8 cellular contexts compared by ENCODE assay signal in genomic region chr14:69766984-69767368, GRCh38. TPM values are rescaled to one million over a fixed set of nuclear protein-coding genes. Genes with fewer than 3 reads are reported as not detected.
DNase-seq lines count a peak whose midpoint lies in the region; ATAC-seq, FAIRE-seq and TF ChIP-seq lines count a peak whose summit lies in the region.

SRSF5 (plus strand) TSS chr14:69767142; CDS start chr14:69768157, 1,015 bp downstream.

- TF ChIP-seq POLR2A in H54 (IDR thresholded peaks at IDR 0.05; ENCODE audit: low read depth, low read length) (peak; percentile 97), Raji (IDR thresholded peaks at IDR 0.05; ENCODE audit: insufficient read depth, low read depth, low read length) (peak; percentile 99)

- H3K9me2 ChIP-seq in Loucy (replicated peaks; ENCODE audit: low read depth, low read length), result no peaks in the 10 kb centered on the region

- peak within 1 kb of the TSS; percentile 100 for H3K4me3 Mint-ChIP-seq in natural killer cell

- DNase-seq in EL, result peak; percentile 97
- DNase-seq in H54 (ENCODE audit: insufficient read length, low spot score), result peak; percentile 63
- DNase-seq in activated T-helper 9 cell treated with anti-CD3 and anti-CD28 coated beads, Interleukin-2, amount 50 U/mL, for 16 hours (ENCODE audit: low read depth), result peak; percentile 91
- peak; percentile 98 for DNase-seq in fibroblast of peridontal ligament (ENCODE audit: extremely low read depth)
- peak; percentile 95 for DNase-seq in natural killer cell
- DNase-seq in stimulated activated naive CD4-positive, alpha-beta T cell treated with Interleukin-2 at 50 U/mL for 16 hours (lab: John Stamatoyannopoulos, UW), result peak; percentile 92

- TF ChIP-seq CTCF in Loucy (conservative IDR thresholded peaks at IDR 0.05; ENCODE audit: low read length) (no peak), natural killer cell (IDR thresholded peaks at IDR 0.05) (no peak)

- H3K9me3 ChIP-seq in Loucy (ENCODE audit: insufficient read depth, low read depth, low read length), result no peaks in the 10 kb centered on the region

- no peaks in the 10 kb centered on the region for H3K27me3 Mint-ChIP-seq in natural killer cell (ENCODE audit: low read depth in 2 of 2)

- peak within 1 kb of the TSS; percentile 92 for H2AFZ ChIP-seq in Loucy (ENCODE audit: low read length)

- H3K4me2 ChIP-seq in Loucy (ENCODE audit: low read depth, low read length, poor library complexity, severe bottlenecking), result peak within 1 kb of the TSS; percentile 98

- peaks cover 38% of the 10 kb centered on the region for H3K36me3 Mint-ChIP-seq in natural killer cell

- H3K27me3 ChIP-seq in Loucy (ENCODE audit: insufficient read depth, low read length, poor library complexity, severe bottlenecking), result peaks cover 10% of the 10 kb centered on the region

- peaks cover 48% of the 10 kb centered on the region for H4K20me1 ChIP-seq in Loucy (ENCODE audit: insufficient read depth, low read length, poor library complexity, severe bottlenecking)

- H3K27ac Mint-ChIP-seq in natural killer cell, result peak within 1 kb of the TSS; percentile 97 to 99

- peak within 1 kb of the TSS; percentile 99 for H3K4me3 ChIP-seq in Loucy (ENCODE audit: low read length, poor library complexity, severe bottlenecking)

- peak within 1 kb of the TSS; percentile 100 for H3K9ac ChIP-seq in Loucy (ENCODE audit: low read depth, low read length, poor library complexity, severe bottlenecking)

- H3F3A ChIP-seq in Loucy (ENCODE audit: low read depth), result no peaks in the 10 kb centered on the region

- H3K36me3 ChIP-seq in Loucy (ENCODE audit: insufficient read depth, low read length), result peaks cover 42% of the 10 kb centered on the region

- H3K79me2 ChIP-seq in Loucy (ENCODE audit: insufficient read depth, low read length), result peaks cover 56% of the 10 kb centered on the region

- H3K9me3 Mint-ChIP-seq in natural killer cell, result peaks cover 0 to 2% of the 10 kb centered on the region in 2 donors

- peaks cover 61 to 65% of the 10 kb centered on the region in 2 donors for H3K4me1 Mint-ChIP-seq in natural killer cell

- peak; percentile 74 to 90 (median 80) for ATAC-seq in natural killer cell

- FAIRE-seq in H54 (lab: Jason Lieb, UNC), result peak; percentile 94

- intact Hi-C loops in natural killer cell (cut with micrococcal nuclease), result loop anchor here (1.0 to 5.0 kb wide), 3 partner anchors 51 to 1555 kb away; partner anchors contain the start of gene SUSD6

- peaks cover 42% of the 10 kb centered on the region for H3K4me1 ChIP-seq in Loucy (ENCODE audit: insufficient read depth, low read length, poor library complexity, severe bottlenecking)

RNA-seq across cellular contexts. Expression of gene SRSF5, which starts in this region (rescaled TPM):
- total RNA-seq in natural killer cell, result 1,000 to 10,000 TPM; 1,327 to 1,669 (median 1,634) TPM

Comparison
In these comparisons a context has a peak if more than half of its experiments do, and no peak if none do; other contexts are left out.
1. Peak in every context shown above with its lines: DNase-seq, ATAC-seq and H3K4me3 ChIP-seq.